26 cellular contexts compared by ENCODE assay signal in the genomic region with DNA sequence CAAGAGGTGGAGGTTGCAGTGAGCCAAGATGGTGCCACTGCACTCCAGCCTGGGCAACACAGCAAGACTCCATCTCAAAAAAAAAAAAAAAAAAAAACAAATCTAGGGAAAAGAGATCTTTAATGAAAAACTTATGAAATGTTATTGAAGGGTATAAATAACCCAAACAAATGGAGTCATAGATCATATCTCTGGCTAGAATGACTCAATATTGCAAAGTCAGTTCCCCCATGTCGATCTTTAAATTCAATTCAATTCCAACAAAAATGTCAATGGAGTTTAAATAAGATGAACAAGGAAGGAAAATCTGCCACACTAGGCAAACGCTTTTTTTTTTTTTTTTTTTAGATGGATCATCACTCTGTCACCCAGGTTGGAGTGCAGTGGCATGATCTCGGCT.
"Had no signal": no experiment of that assay in that cellular context is flagged by ENCODE, and none has a peak within 500 bp of the region (broad histone marks: within the 10 kb centered on the region; RNA-seq: fewer than 3 reads in every experiment).

No MANE protein-coding gene starts in this region.

- ATAC-seq: natural killer cell; psoas muscle; right cardiac atrium; right lobe of liver; stimulated activated memory B cell treated with anti-CD40 and anti-IgM and Interleukin-4, amounts not matched to agents 10 μg/mL and 1 μg/mL and 100 μg/mL, for 72 hours; stimulated activated naive CD8-positive, alpha-beta T cell treated with anti-CD3 and anti-CD28 coated beads, Interleukin-15, amount 100 ng/mL, for 72 hours; stimulated activated naive CD8-positive, alpha-beta T cell treated with anti-CD3 and anti-CD28 coated beads, Interleukin-15, Interleukin-2, amounts not matched to agents 100 U/mL and 50 U/mL, for 24 hours; upper lobe of right lung had no signal

- DNase-seq: natural killer cell; occipital lobe; ovary; posterior cingulate gyrus; psoas muscle; right cardiac atrium; right lobe of liver; sigmoid colon; small intestine; stimulated activated CD4-positive, alpha-beta T cell treated with anti-CD3 and anti-CD28 coated beads, Interleukin-15, amount 100 ng/mL, for 24 hours; stimulated activated CD4-positive, alpha-beta T cell treated with anti-CD3 and anti-CD28 coated beads, Interleukin-4, amount 100 ng/mL, for 1 hour; stimulated activated CD4-positive, alpha-beta T cell treated with anti-CD3 and anti-CD28 coated beads, Interleukin-4, amount 100 ng/mL, for 4 hours; stimulated activated CD8-positive, alpha-beta memory T cell treated with anti-CD3 and anti-CD28 coated beads, Interleukin-4, amount 100 ng/mL, for 48 hours; stimulated activated naive CD4-positive, alpha-beta T cell; stimulated activated naive CD8-positive, alpha-beta T cell treated with anti-CD3 and anti-CD28 coated beads, Interleukin-15, amount 100 ng/mL, for 72 hours; stimulated activated naive CD8-positive, alpha-beta T cell treated with anti-CD3 and anti-CD28 coated beads, Interleukin-15, Interleukin-2, amounts not matched to agents 100 U/mL and 50 U/mL, for 24 hours; substantia nigra; testis; tibial artery; transverse colon; upper lobe of right lung; uterus had no signal

- H3K4me1 ChIP-seq: neural progenitor cell, parathyroid adenoma, psoas muscle, right lobe of liver, sigmoid colon, suprapubic skin, testis, tibial artery, transverse colon, upper lobe of right lung, uterus had no signal

- H3K9me3 ChIP-seq: ovary, psoas muscle, right lobe of liver, sigmoid colon, suprapubic skin, testis, tibial artery, transverse colon, upper lobe of right lung, uterus had no signal

- H3K9ac ChIP-seq: neural progenitor cell, parathyroid adenoma had no signal

- H2AFZ ChIP-seq: neural progenitor cell, parathyroid adenoma had no signal

- H3K4me2 ChIP-seq: neural progenitor cell had no signal

- H3K27me3 ChIP-seq: neural progenitor cell, ovary, right lobe of liver, sigmoid colon, suprapubic skin, testis, tibial artery, transverse colon, upper lobe of right lung, uterus had no signal

- H3K4me3 ChIP-seq: neural progenitor cell, ovary, psoas muscle, right lobe of liver, sigmoid colon, suprapubic skin, testis, tibial artery, transverse colon, upper lobe of right lung, uterus had no signal

- FAIRE-seq: small intestine had no signal

- H3K27ac ChIP-seq: neural progenitor cell, ovary, parathyroid adenoma, psoas muscle, right lobe of liver, sigmoid colon, suprapubic skin, testis, tibial artery, transverse colon, upper lobe of right lung, uterus had no signal

- H3K36me3 ChIP-seq: ovary, right lobe of liver, upper lobe of right lung, uterus had no signal
